ENCODE assay signal across 1 cellular context in the genomic region with DNA sequence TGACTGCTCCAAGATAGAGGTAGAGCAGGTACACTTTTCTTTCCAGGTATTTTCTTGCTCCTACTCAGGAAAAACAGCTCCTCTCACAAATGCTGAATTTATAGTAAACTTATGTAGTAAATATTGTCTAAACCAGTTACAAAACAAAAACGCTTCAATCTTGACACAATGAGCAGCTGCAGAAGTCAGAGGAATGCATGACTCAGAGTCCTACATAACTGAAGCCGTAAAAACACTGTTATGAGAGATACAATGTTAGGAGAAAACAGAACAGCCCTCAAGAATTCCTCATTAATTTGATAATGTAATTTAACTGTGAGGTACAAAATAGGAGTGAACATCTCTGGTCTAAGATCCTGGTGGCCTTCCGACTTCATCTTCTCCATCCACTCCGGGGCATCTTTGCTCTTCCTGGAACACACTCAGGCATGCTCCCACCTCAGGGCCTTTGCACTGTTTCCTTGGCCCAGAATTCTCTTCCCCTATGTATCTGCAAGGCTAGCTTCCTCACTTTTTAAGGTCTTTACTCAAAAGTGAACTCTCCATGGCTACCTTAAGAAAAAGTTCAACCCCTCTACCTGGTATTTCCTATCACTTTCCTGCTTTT.
TF ChIP-seq lines count a peak whose summit lies in the region.

No MANE protein-coding gene starts in this region.

TF ChIP-seq in SK-N-SH, 30 proteins besides CTCF, POLR2A, EP300 and RAD21 (continued from another document):
- TF ChIP-seq MEF2A (IDR thresholded peaks at IDR 0.05; ENCODE audit: borderline replicate concordance, low read depth) (no peak), TEAD4 (IDR thresholded peaks at IDR 0.05; ENCODE audit: borderline replicate concordance, insufficient read depth) (no peak; the same call in 1 of the 2 replicates)
TF ChIP-seq in SK-N-SH: peak in this region for 4.
